Comparison of ENCODE assay signal across 16 cellular contexts in the genomic region with DNA sequence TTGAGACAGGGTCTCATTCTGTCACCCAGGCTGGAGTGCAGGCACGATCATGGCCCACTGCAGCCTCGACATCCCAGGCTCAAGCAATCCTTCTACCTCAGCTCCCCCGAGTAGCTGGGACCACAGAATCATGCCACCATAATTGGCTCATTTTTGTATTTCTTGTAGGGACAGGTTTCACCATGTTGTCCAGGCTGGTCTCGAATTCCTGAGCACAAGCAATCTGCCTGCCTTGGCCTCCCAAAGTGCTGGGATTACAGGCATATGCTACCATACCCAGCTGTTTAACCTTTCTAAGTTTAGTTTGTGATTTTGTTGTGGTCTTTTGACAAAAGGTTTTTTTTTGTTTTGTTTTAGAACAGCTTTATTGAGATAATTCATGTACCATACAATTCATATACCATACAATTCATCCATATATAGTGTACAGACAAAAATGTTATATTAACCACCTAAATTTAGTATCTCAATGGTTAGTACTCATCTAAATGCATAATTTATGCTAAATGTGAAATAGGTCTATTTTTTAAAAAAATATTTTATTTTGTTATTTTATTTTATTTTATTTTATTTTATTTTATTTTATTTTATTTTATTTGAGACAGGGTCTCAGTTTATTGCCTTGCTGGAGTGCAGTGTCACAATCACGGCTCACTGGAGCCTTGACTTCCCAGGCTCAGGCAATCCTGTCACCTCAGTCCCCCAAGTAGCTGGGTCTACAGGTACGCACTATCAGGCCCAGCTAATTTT. TPM values are rescaled to one million over a fixed set of nuclear protein-coding genes. Genes with fewer than 3 reads are reported as not detected.
DNase-seq lines count a peak whose midpoint lies in the region; ATAC-seq, FAIRE-seq and TF ChIP-seq lines count a peak whose summit lies in the region.
"Had no signal": no experiment of that assay in that cellular context is flagged by ENCODE, and none has a peak within 500 bp of the region (broad histone marks: within the 10 kb centered on the region; RNA-seq: fewer than 3 reads in every experiment).

No MANE protein-coding gene starts in this region.

- no peaks in the 10 kb centered on the region for H3K4me1 Mint-ChIP-seq in neural crest cell
- peaks cover 5 to 35% (median 24%) of the 10 kb centered on the region in 7 donors for H3K4me1 Mint-ChIP-seq in naive thymus-derived CD4-positive, alpha-beta T cell
- peaks cover 52% of the 10 kb centered on the region for H3K4me1 Mint-ChIP-seq in activated naive CD4-positive, alpha-beta T cell treated with anti-CD3 and anti-CD28 coated beads for 36 hours (ENCODE audit: low read depth)

- 87 to 96% methylated on average over 6 of the region's 6 CpGs for WGBS in heart right ventricle, 2 donors
- 65 to 74% methylated on average over 6 of the region's 6 CpGs for WGBS in esophagus squamous epithelium, 2 donors

- peak overlapping the region; percentile 71 for H3K27ac Mint-ChIP-seq in neural crest cell (ENCODE audit: unreplicated experiment)
- no peak overlapping the region for H3K27ac Mint-ChIP-seq in naive thymus-derived CD4-positive, alpha-beta T cell
- no peak overlapping the region for H3K27ac Mint-ChIP-seq in activated naive CD4-positive, alpha-beta T cell treated with anti-CD3 and anti-CD28 coated beads for 36 hours
- H3K27ac Mint-ChIP-seq: activated CD4-positive, alpha-beta memory T cell treated with anti-CD3 and anti-CD28 coated beads for 36 hours had no signal

- no peaks in the 10 kb centered on the region for H3K27me3 Mint-ChIP-seq in neural crest cell (ENCODE audit: low read depth)
- no peaks in the 10 kb centered on the region for H3K27me3 Mint-ChIP-seq in naive thymus-derived CD4-positive, alpha-beta T cell
- H3K27me3 Mint-ChIP-seq in activated naive CD4-positive, alpha-beta T cell treated with anti-CD3 and anti-CD28 coated beads for 36 hours (ENCODE audit: low read depth) = no peaks in the 10 kb centered on the region
- H3K27me3 Mint-ChIP-seq: activated CD4-positive, alpha-beta memory T cell treated with anti-CD3 and anti-CD28 coated beads for 36 hours; CD8-positive, alpha-beta memory T cell had no signal

- CTCF ChIA-PET in naive thymus-derived CD4-positive, alpha-beta T cell (lab: Charles Lee) = no interaction called here
- CTCF ChIA-PET in activated naive CD4-positive, alpha-beta T cell treated with anti-CD3 and anti-CD28 coated beads for 36 hours (lab: Charles Lee) = interaction anchor here (1.0 to 2.7 kb wide), 3 partner anchors 72 to 123 kb away, joined by 3 to 13 read pairs (median 8); no protein-coding TSS in a partner anchor

- H3K36me3 Mint-ChIP-seq in neural crest cell (ENCODE audit: low read depth) = peaks cover 11% of the 10 kb centered on the region
- peaks cover 15 to 47% (median 27%) of the 10 kb centered on the region in 5 donors for H3K36me3 Mint-ChIP-seq in naive thymus-derived CD4-positive, alpha-beta T cell
- peaks cover 34% of the 10 kb centered on the region for H3K36me3 Mint-ChIP-seq in activated naive CD4-positive, alpha-beta T cell treated with anti-CD3 and anti-CD28 coated beads for 36 hours (ENCODE audit: low read depth)

- ATAC-seq in heart right ventricle = peak in 1 of 8 donors; percentile 13
- ATAC-seq in HG03442 (IDR thresholded peaks at IDR 0.05; ENCODE audit: unreplicated experiment) = no peak
- no peak for ATAC-seq in naive thymus-derived CD4-positive, alpha-beta T cell

- no peak overlapping the region for H3K4me3 ChIP-seq in heart right ventricle
- H3K4me3 ChIP-seq in esophagus squamous epithelium = no peak overlapping the region
- no peak overlapping the region for H3K4me3 ChIP-seq in naive thymus-derived CD4-positive, alpha-beta T cell (ENCODE audit: low read length)
- H3K4me3 ChIP-seq: SK-N-MC had no signal

- H3K27me3 ChIP-seq in heart right ventricle (no peaks in the 10 kb centered on the region), esophagus squamous epithelium (no peaks in the 10 kb centered on the region)
- H3K27me3 ChIP-seq in naive thymus-derived CD4-positive, alpha-beta T cell (ENCODE audit: control insufficient read depth in 2 of 2, insufficient read depth in 2 of 2, low read length in 2 of 2) = no peaks in the 10 kb centered on the region

- no peaks in the 10 kb centered on the region for H3K9me3 Mint-ChIP-seq in neural crest cell
- peaks cover 0 to 2% (median 0%) of the 10 kb centered on the region in 11 donors for H3K9me3 Mint-ChIP-seq in naive thymus-derived CD4-positive, alpha-beta T cell
- no peaks in the 10 kb centered on the region for H3K9me3 Mint-ChIP-seq in activated naive CD4-positive, alpha-beta T cell treated with anti-CD3 and anti-CD28 coated beads for 36 hours
- H3K9me3 Mint-ChIP-seq: activated CD4-positive, alpha-beta memory T cell treated with anti-CD3 and anti-CD28 coated beads for 36 hours; CD8-positive, alpha-beta memory T cell had no signal

- peaks cover 0 to 96% (median 53%) of the 10 kb centered on the region in 9 donors for H3K36me3 ChIP-seq in heart right ventricle
- peaks cover 0 to 84% (median 12%) of the 10 kb centered on the region in 3 donors for H3K36me3 ChIP-seq in esophagus squamous epithelium
- peaks cover 11 to 61% (median 28%) of the 10 kb centered on the region in 3 experiments for H3K36me3 ChIP-seq in naive thymus-derived CD4-positive, alpha-beta T cell (ENCODE audit: control insufficient read depth in 2 of 3, insufficient read depth in 3 of 3, low read length in 3 of 3)

- peaks cover 0 to 51% (median 31%) of the 10 kb centered on the region in 9 donors for H3K4me1 ChIP-seq in heart right ventricle
- peaks cover 0 to 54% (median 7%) of the 10 kb centered on the region in 3 donors for H3K4me1 ChIP-seq in esophagus squamous epithelium
- no peaks in the 10 kb centered on the region for H3K4me1 ChIP-seq in naive thymus-derived CD4-positive, alpha-beta T cell (ENCODE audit: control insufficient read depth in 2 of 2, insufficient read depth in 2 of 2, low read length in 2 of 2)

- no peak overlapping the region for H3K4me3 Mint-ChIP-seq in neural crest cell
- no peak overlapping the region for H3K4me3 Mint-ChIP-seq in naive thymus-derived CD4-positive, alpha-beta T cell
- no peak overlapping the region for H3K4me3 Mint-ChIP-seq in activated naive CD4-positive, alpha-beta T cell treated with anti-CD3 and anti-CD28 coated beads for 36 hours
- H3K4me3 Mint-ChIP-seq: activated CD4-positive, alpha-beta memory T cell treated with anti-CD3 and anti-CD28 coated beads for 36 hours; CD8-positive, alpha-beta memory T cell had no signal

- intact Hi-C loops in heart right ventricle (cut with DNase I) = no loop called here
- intact Hi-C loops in cardiac septum (cut with DNase I) = no loop called here
- intact Hi-C loops in esophagus squamous epithelium (cut with DNase I) = no loop called here
- intact Hi-C loops in naive thymus-derived CD4-positive, alpha-beta T cell (cut with micrococcal nuclease) = no loop called here
- intact Hi-C loops in activated naive CD4-positive, alpha-beta T cell treated with anti-CD3 and anti-CD28 coated beads for 36 hours (cut with micrococcal nuclease) = no loop called here

- FAIRE-seq in urothelium cell line (lab: Jason Lieb, UNC) = peak; percentile 56

- DNase-seq in heart right ventricle (no peak), cardiac septum (ENCODE audit: low spot score) (no peak), esophagus squamous epithelium (lab: John Stamatoyannopoulos, UW) (no peak), neural crest cell (ENCODE audit: low read depth, low spot score) (no peak), urothelium cell line (ENCODE audit: low spot score) (no peak)
- DNase-seq in naive thymus-derived CD4-positive, alpha-beta T cell = no peak
- DNase-seq in activated naive CD4-positive, alpha-beta T cell treated with anti-CD3 and anti-CD28 coated beads for 36 hours = no peak
- DNase-seq: activated CD4-positive, alpha-beta memory T cell treated with anti-CD3 and anti-CD28 coated beads for 36 hours; CD8-positive, alpha-beta memory T cell; effector CD4-positive, alpha-beta T cell; NCI-H1436; stimulated activated CD4-positive, alpha-beta T cell treated with anti-CD3 and anti-CD28 coated beads, Interleukin-15, amount 100 ng/mL, for 24 hours had no signal

- POLR2A ChIA-PET in naive thymus-derived CD4-positive, alpha-beta T cell (lab: Charles Lee) = interaction anchor here (1.6 kb wide), 1 partner anchor 9 kb away, joined by 9 read pairs; the partner anchor contains the start of gene ZMPSTE24

- TF ChIP-seq CTCF in heart right ventricle (IDR thresholded peaks at IDR 0.05) (no peak), esophagus squamous epithelium (IDR thresholded peaks at IDR 0.05) (no peak), neural crest cell (conservative IDR thresholded peaks at IDR 0.05) (no peak)

- peak overlapping the region; percentile 39 to 81 (median 68) for H3K27ac ChIP-seq in heart right ventricle
- H3K27ac ChIP-seq in esophagus squamous epithelium = peak overlapping the region in 3 of 4 donors; percentile 43 to 70 (median 54)
- H3K27ac ChIP-seq in naive thymus-derived CD4-positive, alpha-beta T cell (ENCODE audit: low read depth, low read length) = no peak overlapping the region
- H3K27ac ChIP-seq: KMS-11, SK-N-MC had no signal

- no peaks in the 10 kb centered on the region for H3K9me3 ChIP-seq in heart right ventricle
- no peaks in the 10 kb centered on the region for H3K9me3 ChIP-seq in esophagus squamous epithelium
- H3K9me3 ChIP-seq in naive thymus-derived CD4-positive, alpha-beta T cell (ENCODE audit: control insufficient read depth in 2 of 3, low read length in 3 of 3) = no peaks in the 10 kb centered on the region

- TF ChIP-seq POLR2A in esophagus squamous epithelium (IDR thresholded peaks at IDR 0.05) = no peak

RNA-seq across cellular contexts. Expression of gene ZMPSTE24, which starts 8.9 kb away (rescaled TPM):
- 10 to 100 TPM; 19.9 to 47.5 (median 30.2) TPM for total RNA-seq in heart right ventricle
- polyA plus RNA-seq in heart right ventricle = 10 to 100 TPM; 23.9 to 25.9 TPM
- total RNA-seq in cardiac septum = 24.8 TPM
- total RNA-seq in esophagus squamous epithelium = 10 to 100 TPM; 26.2 to 47.1 (median 39.0) TPM
- 34.7 and 35.6 TPM in 2 replicates for total RNA-seq in neural crest cell
- total RNA-seq in naive thymus-derived CD4-positive, alpha-beta T cell = 10 to 100 TPM in 4 of 5 experiments, 1 to 10 TPM in 1; 9.5 to 31.0 (median 14.1) TPM
- 10 to 100 TPM; 14.5 to 19.2 TPM for polyA plus RNA-seq in naive thymus-derived CD4-positive, alpha-beta T cell
- 10 to 100 TPM; 13.2 to 14.7 TPM for total RNA-seq in activated naive CD4-positive, alpha-beta T cell treated with anti-CD3 and anti-CD28 coated beads for 36 hours

RNA-seq across cellular contexts. Expression of gene TMCO2, which starts 19.2 kb away (rescaled TPM):
- total RNA-seq in heart right ventricle = not detected
- polyA plus RNA-seq in heart right ventricle = not detected
- total RNA-seq in cardiac septum = not detected
- not detected for total RNA-seq in esophagus squamous epithelium
- not detected in 2 replicates for total RNA-seq in neural crest cell
- total RNA-seq in naive thymus-derived CD4-positive, alpha-beta T cell = not detected
- polyA plus RNA-seq in naive thymus-derived CD4-positive, alpha-beta T cell = not detected
- total RNA-seq in activated naive CD4-positive, alpha-beta T cell treated with anti-CD3 and anti-CD28 coated beads for 36 hours = not detected
- total RNA-seq: activated CD4-positive, alpha-beta memory T cell treated with anti-CD3 and anti-CD28 coated beads for 36 hours; CD8-positive, alpha-beta memory T cell; omental fat pad had no signal
- polyA plus RNA-seq: CD8-positive, alpha-beta memory T cell had no signal

RNA-seq across cellular contexts. Expression of gene COL9A2, which starts 50.1 kb away (rescaled TPM):
- total RNA-seq in heart right ventricle (1 to 10 TPM in 2 of 10 donors, under 1 TPM in 8; 0.20 to 1.2 (median 0.33) TPM), cardiac septum (1.3 TPM), esophagus squamous epithelium (1 to 10 TPM in 2 of 4 donors, under 1 TPM in 1, not detected in 1; 0.26 to 4.0 (median 2.1) TPM), neural crest cell (9.0 and 10.2 TPM in 2 replicates)
- polyA plus RNA-seq in heart right ventricle = 1 to 10 TPM in 1 of 2 donors, under 1 TPM in 1; 0.39 to 1.8 TPM
- 10 to 100 TPM in 1 of 5 experiments, 1 to 10 TPM in 3, under 1 TPM in 1; 0.97 to 14.6 (median 3.4) TPM for total RNA-seq in naive thymus-derived CD4-positive, alpha-beta T cell
- polyA plus RNA-seq in naive thymus-derived CD4-positive, alpha-beta T cell = under 1 TPM; 0.43 to 0.55 TPM
- total RNA-seq in activated naive CD4-positive, alpha-beta T cell treated with anti-CD3 and anti-CD28 coated beads for 36 hours = 1 to 10 TPM; 6.2 to 6.8 TPM
